ENCODE assay signal across 9 cellular contexts in the genomic region with DNA sequence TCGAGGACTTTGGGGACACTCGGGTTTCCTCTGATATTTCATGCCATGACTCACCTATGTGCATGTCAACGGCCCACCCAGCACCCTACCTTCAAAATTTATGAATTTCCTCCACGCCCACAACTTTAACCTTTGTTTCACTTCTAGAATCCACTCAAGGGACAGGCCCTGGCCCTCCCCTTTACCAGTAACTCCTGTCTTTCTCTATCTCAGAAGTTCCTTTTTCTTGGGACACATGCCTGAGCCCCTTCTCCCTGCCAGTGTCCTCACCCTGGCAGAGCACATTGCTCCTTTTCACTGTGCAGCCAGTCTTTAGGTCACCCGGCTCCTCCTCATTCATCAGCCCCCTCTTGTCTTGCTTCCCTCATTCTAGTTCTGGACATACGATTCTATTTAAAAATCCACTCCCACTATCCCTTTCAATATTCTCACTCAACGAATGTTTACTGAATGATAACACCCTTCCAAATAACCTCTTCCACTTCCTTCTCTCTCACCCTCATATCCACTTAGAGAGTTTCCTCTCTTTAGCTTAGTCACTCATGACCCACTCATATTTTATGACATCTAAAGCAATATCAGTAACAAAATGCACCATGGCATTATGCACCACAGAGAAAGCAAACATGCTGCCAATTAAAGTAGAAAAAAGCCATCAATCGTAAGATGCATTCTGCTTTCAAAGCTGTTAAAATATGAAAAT.
DNase-seq lines count a peak whose midpoint lies in the region; ATAC-seq, FAIRE-seq and TF ChIP-seq lines count a peak whose summit lies in the region.
"Had no signal": no experiment of that assay in that cellular context is flagged by ENCODE, and none has a peak within 500 bp of the region (broad histone marks: within the 10 kb centered on the region; RNA-seq: fewer than 3 reads in every experiment).

No MANE protein-coding gene starts in this region.

- no peaks in the 10 kb centered on the region for H3K36me3 ChIP-seq in K562 (ENCODE audit: control insufficient read depth, insufficient read depth, low read length)
- H3K36me3 ChIP-seq in transverse colon = no peaks in the 10 kb centered on the region

- POLR2A ChIA-PET in K562 (lab: Yijun Ruan, JAX) = no interaction called here

- H3K9ac ChIP-seq in K562 (ENCODE audit: insufficient read depth in 1 of 2, low read depth in 2 of 2, low read length in 2 of 2) = no peak overlapping the region

- no peaks in the 10 kb centered on the region for H3K9me1 ChIP-seq in K562 (ENCODE audit: control insufficient read depth, insufficient read depth, low read length)

- H3K27me3 ChIP-seq in K562 (ENCODE audit: control insufficient read depth in 2 of 2, insufficient read depth in 2 of 2, low read length in 2 of 2) (peaks cover 4 to 28% of the 10 kb centered on the region in 2 experiments; a peak in 4 of 5 replicates), transverse colon (no peaks in the 10 kb centered on the region)

- H2AFZ ChIP-seq in K562 (ENCODE audit: low read depth, low read length) = no peak overlapping the region

- H3K4me1 ChIP-seq in K562 (replicated peaks in 1 of 2; ENCODE audit: control insufficient read depth in 2 of 2, insufficient read depth in 2 of 2, low read length in 2 of 2) = no peaks in the 10 kb centered on the region; a peak in 1 of 5 replicates
- H3K4me1 ChIP-seq in transverse colon = peaks cover 2 to 57% (median 39%) of the 10 kb centered on the region in 4 donors

- TF ChIP-seq POLR2A in K562 (conservative IDR thresholded peaks at IDR 0.05) = no peak
- peak; percentile 58 for TF ChIP-seq POLR2A in transverse colon (IDR thresholded peaks at IDR 0.05)

- H3K9me3 ChIP-seq in K562 (replicated peaks; ENCODE audit: control insufficient read depth, insufficient read depth, low read depth, low read length) = no peaks in the 10 kb centered on the region
- no peaks in the 10 kb centered on the region for H3K9me3 ChIP-seq in transverse colon

- ATAC-seq in left ventricle myocardium superior (peak; percentile 29), Right ventricle myocardium inferior (no peak), HG03432 (IDR thresholded peaks at IDR 0.05; ENCODE audit: unreplicated experiment) (peak; percentile 78), K562 (no peak)

- FAIRE-seq in K562 (lab: Jason Lieb, UNC) = peak; percentile 11

- no peak overlapping the region for H3K4me2 ChIP-seq in K562 (ENCODE audit: insufficient read depth, low read length)

- CTCF ChIA-PET in K562 (lab: Yijun Ruan, JAX; ENCODE audit: low intra/inter-chr PET ratio) = no interaction called here

- H3K4me3 ChIP-seq in K562 (no peak overlapping the region), transverse colon (peak overlapping the region in 1 of 4 donors; percentile 10)

- no peaks in the 10 kb centered on the region for H3K79me2 ChIP-seq in K562 (ENCODE audit: control insufficient read depth, insufficient read depth, low read length)

- BruUV-seq in K562 (replicated peaks; lab: Mats Ljungman, UMichigan) = no TSS peak

- 5% methylated on average over 8 of the region's 8 CpGs for WGBS in K562 (ENCODE audit: insufficient coverage, low coverage, missing lambda C conversion rate)
- 30 to 36% methylated on average over 5 to 8 of the region's 8 CpGs for WGBS in transverse colon (ENCODE audit: low coverage in 1 of 2), 2 donors

- TF ChIP-seq EP300 in K562 (IDR thresholded peaks at IDR 0.05; ENCODE audit: low read length) = no peak
- no peak for TF ChIP-seq EP300 in transverse colon (IDR thresholded peaks at IDR 0.05; ENCODE audit: low read depth)

- H4K20me1 ChIP-seq in K562 (replicated peaks; ENCODE audit: control insufficient read depth, insufficient read depth, low read length) = no peaks in the 10 kb centered on the region

- TF ChIP-seq CTCF in K562 (IDR thresholded peaks at IDR 0.05 in 2 of 3, conservative IDR thresholded peaks at IDR 0.05 in 1 of 3; ENCODE audit: insufficient read depth in 2 of 3, low read depth in 1 of 3, low read length in 3 of 3) (no peak), transverse colon (IDR thresholded peaks at IDR 0.05) (no peak)

- in situ Hi-C loops in K562 (cut with MboI) (no loop called here), transverse colon (cut with MboI; ENCODE audit: low pct_ligation_motif_present in 1 of 4, low pct_unique_long_range_greater_than_20kb in 1 of 4, low sequenced_read_pairs in 3 of 4) (loop anchor here in 2 of 4 donors (25.0 kb wide), 3 partner anchors 95 to 605 kb away; no protein-coding TSS in a partner anchor)

- intact Hi-C loops in left ventricle myocardium superior (cut with micrococcal nuclease) = no loop called here
- intact Hi-C loops in Right ventricle myocardium inferior (cut with DNase I) = no loop called here
- intact Hi-C loops in K562 (cut with micrococcal nuclease) = no loop called here
- intact Hi-C loops in transverse colon (cut with DNase I; ENCODE audit: low total_unique reads) = no loop called here

- H3K27ac ChIP-seq in K562 (ENCODE audit: extremely low read depth, low read depth, low read length) (no peak overlapping the region), transverse colon (peak overlapping the region; percentile 79 to 91 (median 85))

- no peak for DNase-seq in left ventricle myocardium superior
- DNase-seq in Right ventricle myocardium inferior (ENCODE audit: missing footprints) = no peak
- no peak for DNase-seq in K562 (ENCODE audit: extremely low read depth in 1 of 4, low spot score in 3 of 4)
- DNase-seq in transverse colon = peak; percentile 75
- DNase-seq in HK-2 (ENCODE audit: unreplicated experiment) = no peak
- DNase-seq in activated CD8-positive, alpha-beta memory T cell treated with anti-CD3 and anti-CD28 coated beads, Interleukin-2, amount 50 U/mL, for 48 hours = no peak
- DNase-seq in cerebellar cortex (ENCODE audit: low spot score) = no peak
- DNase-seq: DMS79 treated with DMSO at 0.1 percent for 48 hours had no signal

- no peak for TF ChIP-seq RAD21 in K562 (CRISPR knock-in tag; conservative IDR thresholded peaks at IDR 0.05 in 1 of 2, IDR thresholded peaks at IDR 0.05 in 1 of 2)

TF ChIP-seq in K562, 482 proteins besides CTCF, POLR2A, EP300 and RAD21:
- 0 out of 2 replicates have a peak, but pooled peaks have one; percentile 9 for TF ChIP-seq MAFG (tag; conservative IDR thresholded peaks at IDR 0.05)
- 0 out of 2 replicates have a peak, but pooled peaks have one; percentile 17 for TF ChIP-seq FOSL1 (tag; conservative IDR thresholded peaks at IDR 0.05)
- TF ChIP-seq ZNF695 (CRISPR knock-in tag; IDR thresholded peaks at IDR 0.05) = no peak

Comparison
In these comparisons a context has a peak if more than half of its experiments do, and no peak if none do; other contexts are left out.
1. ATAC-seq: peak in left ventricle myocardium superior (single experiment) and HG03432 (single experiment); none in Right ventricle myocardium inferior (single experiment) and K562 (single experiment).